In the genomic region with DNA sequence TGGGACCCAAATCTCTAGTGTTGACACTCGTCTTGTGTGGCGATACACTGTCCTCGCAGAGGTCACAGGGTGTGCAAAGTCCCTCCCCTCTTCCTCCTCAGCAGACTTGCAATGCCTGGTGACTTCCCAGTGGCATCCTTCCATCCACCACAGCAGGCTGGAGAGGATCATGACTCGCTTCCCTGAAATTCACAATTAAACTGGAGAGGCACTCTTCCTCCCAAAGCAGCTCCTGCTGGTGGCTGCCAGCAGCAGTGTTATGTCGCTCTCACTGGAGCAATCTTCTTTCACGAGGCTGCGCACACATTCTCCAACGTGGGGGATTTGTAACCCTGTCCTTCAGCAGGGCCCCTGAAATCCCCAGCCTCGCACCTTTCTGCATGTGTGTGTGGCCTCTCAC, we compare ENCODE assay signal across 10 cellular contexts.
DNase-seq lines count a peak whose midpoint lies in the region; ATAC-seq and TF ChIP-seq lines count a peak whose summit lies in the region.
"Had no signal": no experiment of that assay in that cellular context is flagged by ENCODE, and none has a peak within 500 bp of the region (broad histone marks: within the 10 kb centered on the region; RNA-seq: fewer than 3 reads in every experiment).

No MANE protein-coding gene starts in this region.

- no peaks in the 10 kb centered on the region for H3K9me3 Mint-ChIP-seq in activated CD8-positive, alpha-beta T cell treated with anti-CD3 and anti-CD28 coated beads for 36 hours

- H3K4me3 Mint-ChIP-seq in activated CD8-positive, alpha-beta T cell treated with anti-CD3 and anti-CD28 coated beads for 36 hours: no peak overlapping the region

- H3K9me3 ChIP-seq in RWPE2 (ENCODE audit: severe bottlenecking): no peaks in the 10 kb centered on the region
- no peaks in the 10 kb centered on the region for H3K9me3 ChIP-seq in smooth muscle cell (replicated peaks; ENCODE audit: low read depth)

- ATAC-seq in RWPE2 (ENCODE audit: low read depth) (peak; percentile 89), GM21360 (IDR thresholded peaks at IDR 0.05; ENCODE audit: unreplicated experiment) (no peak)
- no peak for ATAC-seq in activated CD8-positive, alpha-beta T cell treated with anti-CD3 and anti-CD28 coated beads for 36 hours

- no peak overlapping the region for H3K27ac Mint-ChIP-seq in activated CD8-positive, alpha-beta T cell treated with anti-CD3 and anti-CD28 coated beads for 36 hours

- POLR2A ChIA-PET in activated CD8-positive, alpha-beta T cell treated with anti-CD3 and anti-CD28 coated beads for 36 hours (lab: Charles Lee): no interaction called here

- intact Hi-C loops in activated CD8-positive, alpha-beta T cell treated with anti-CD3 and anti-CD28 coated beads for 36 hours (cut with micrococcal nuclease): no loop called here

- H3K4me3 ChIP-seq in RWPE2 (ENCODE audit: severe bottlenecking) (no peak overlapping the region), smooth muscle cell (no peak overlapping the region)
- H3K4me3 ChIP-seq: lung had no signal

- H3K36me3 Mint-ChIP-seq in activated CD8-positive, alpha-beta T cell treated with anti-CD3 and anti-CD28 coated beads for 36 hours (ENCODE audit: low read depth): no peaks in the 10 kb centered on the region

- H3K4me2 ChIP-seq in smooth muscle cell: peak overlapping the region; percentile 34

- H3K79me2 ChIP-seq in smooth muscle cell (ENCODE audit: low read depth): peaks cover 25% of the 10 kb centered on the region

- 27% methylated on average over 9 of the region's 9 CpGs for WGBS in smooth muscle cell (ENCODE audit: low lambda C conversion rate)

- H3K4me1 ChIP-seq in RWPE2 (ENCODE audit: insufficient read depth, poor library complexity, severe bottlenecking) (no peaks in the 10 kb centered on the region), smooth muscle cell (ENCODE audit: low read depth) (peaks cover 4% of the 10 kb centered on the region)

- CTCF ChIA-PET in activated CD8-positive, alpha-beta T cell treated with anti-CD3 and anti-CD28 coated beads for 36 hours (lab: Charles Lee): no interaction called here

- peaks cover 6% of the 10 kb centered on the region for H3F3A ChIP-seq in smooth muscle cell (ENCODE audit: low read depth)

- H3K36me3 ChIP-seq in RWPE2 (ENCODE audit: low read depth) (no peaks in the 10 kb centered on the region), smooth muscle cell (ENCODE audit: low read depth) (no peaks in the 10 kb centered on the region)

- no peak overlapping the region for H2AFZ ChIP-seq in smooth muscle cell (ENCODE audit: low read depth)

- DNase-seq in DMS 273 (lab: John Stamatoyannopoulos, UW; ENCODE audit: unreplicated experiment) (peak; percentile 47), DMS 273 treated with DMSO at 0.1 percent for 48 hours (lab: John Stamatoyannopoulos, UW) (no peak), RWPE2 (ENCODE audit: low spot score) (no peak), fibroblast of the conjunctiva (ENCODE audit: low read depth) (peak; percentile 18), smooth muscle cell (lab: John Stamatoyannopoulos, UW; ENCODE audit: unreplicated experiment) (no peak), globus pallidus (ENCODE audit: low spot score) (no peak)
- no peak for DNase-seq in activated CD8-positive, alpha-beta T cell treated with anti-CD3 and anti-CD28 coated beads for 36 hours

- TF ChIP-seq CTCF in RWPE2 (IDR thresholded peaks at IDR 0.05; ENCODE audit: poor library complexity, severe bottlenecking) (no peak), smooth muscle cell (IDR thresholded peaks at IDR 0.05; ENCODE audit: borderline replicate concordance, insufficient read depth, poor library complexity, severe bottlenecking) (no peak)
- no peak for TF ChIP-seq CTCF in activated CD8-positive, alpha-beta T cell treated with anti-CD3 and anti-CD28 coated beads for 36 hours (IDR thresholded peaks at IDR 0.05)

- H3K4me1 Mint-ChIP-seq in activated CD8-positive, alpha-beta T cell treated with anti-CD3 and anti-CD28 coated beads for 36 hours (ENCODE audit: low read depth): peaks cover 2% of the 10 kb centered on the region

- H3K27ac ChIP-seq in RWPE2 (ENCODE audit: poor library complexity, severe bottlenecking): no peak overlapping the region
- H3K27ac ChIP-seq in smooth muscle cell (ENCODE audit: low read depth): peak overlapping the region; percentile 64
- H3K27ac ChIP-seq: 22Rv1 had no signal

- H3K9ac ChIP-seq in smooth muscle cell (ENCODE audit: low read depth): peak overlapping the region; percentile 6

- no peaks in the 10 kb centered on the region for H3K27me3 ChIP-seq in RWPE2 (ENCODE audit: insufficient read depth, poor library complexity, severe bottlenecking)
- no peaks in the 10 kb centered on the region for H3K27me3 ChIP-seq in smooth muscle cell (ENCODE audit: low read depth)

- H3K27me3 Mint-ChIP-seq in activated CD8-positive, alpha-beta T cell treated with anti-CD3 and anti-CD28 coated beads for 36 hours: no peaks in the 10 kb centered on the region

- no peaks in the 10 kb centered on the region for H4K20me1 ChIP-seq in smooth muscle cell (ENCODE audit: low read depth)

Comparison
In these comparisons a context has a peak if more than half of its experiments do, and no peak if none do; other contexts are left out.
1. DNase-seq: peak in DMS 273 (single experiment) and fibroblast of the conjunctiva (single experiment); none in DMS 273 treated with DMSO at 0.1 percent for 48 hours (single experiment), RWPE2 (single experiment), smooth muscle cell (single experiment), activated CD8-positive, alpha-beta T cell treated with anti-CD3 and anti-CD28 coated beads for 36 hours (single experiment) and globus pallidus (single experiment).